In the genomic region with DNA sequence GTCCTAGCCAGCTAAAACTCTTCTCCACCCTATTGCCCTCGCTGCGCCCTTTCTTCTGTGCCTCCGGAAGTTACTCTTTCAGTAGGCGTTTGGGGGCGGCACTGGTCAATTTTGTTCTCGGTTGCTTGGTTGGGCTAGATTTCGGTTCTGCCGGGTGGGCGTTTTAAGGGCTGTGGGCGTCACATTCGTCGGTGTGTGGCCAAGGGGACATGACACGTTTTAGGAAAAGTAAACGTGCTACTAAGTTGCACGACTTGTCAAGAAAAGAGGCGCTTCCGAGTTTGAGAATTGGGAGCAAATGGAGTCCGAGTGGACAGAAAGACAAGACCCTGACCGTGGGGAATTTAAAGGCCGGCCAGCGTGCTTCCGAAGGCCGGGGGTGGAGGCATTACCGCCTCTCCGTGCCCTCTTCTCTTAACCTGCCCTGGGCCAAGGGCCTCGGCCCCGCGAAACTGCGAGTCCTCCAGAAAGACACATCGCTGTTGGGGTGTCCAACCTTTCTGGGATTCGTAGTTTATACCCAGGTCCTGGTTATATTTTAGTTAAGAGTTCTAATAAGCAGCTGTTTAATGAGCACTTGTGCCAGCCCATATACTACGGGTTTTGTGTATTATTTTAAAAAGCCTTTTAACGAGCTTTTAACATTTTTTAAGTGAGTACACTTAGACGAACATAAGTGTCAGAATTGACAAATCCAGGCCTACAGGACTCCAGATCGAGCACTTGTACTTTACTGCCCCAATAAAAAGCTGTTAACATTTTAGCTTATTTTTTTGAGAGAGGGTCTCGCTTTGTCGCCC, we compare ENCODE assay signal across 8 cellular contexts. TPM values are rescaled to one million over a fixed set of nuclear protein-coding genes. Genes with fewer than 3 reads are reported as not detected.
DNase-seq lines count a peak whose midpoint lies in the region; ATAC-seq, FAIRE-seq and TF ChIP-seq lines count a peak whose summit lies in the region.

No MANE protein-coding gene starts in this region.

- no peaks in the 10 kb centered on the region for H3K27me3 ChIP-seq in RWPE2 (ENCODE audit: insufficient read depth, poor library complexity, severe bottlenecking)
- no peaks in the 10 kb centered on the region for H3K27me3 ChIP-seq in GM12878 (replicated peaks in 1 of 2; ENCODE audit: control insufficient read depth in 2 of 2, insufficient read depth in 2 of 2, low read length in 1 of 2)
- no peaks in the 10 kb centered on the region for H3K27me3 ChIP-seq in iPS-20b (ENCODE audit: insufficient read depth, low read length)

- POLR2A ChIA-PET in GM12878 (lab: Charles Lee) = interaction anchor here (0.6 to 6.3 kb wide), 24 partner anchors 10 to 306 kb away, joined by 3 to 107 read pairs (median 4); partner anchors contain the start of genes C6orf47, CLIC1, CSNK2B and DDX39B

- BruUV-seq in GM12878 (replicated peaks; lab: Mats Ljungman, UMichigan) = TSS peak; percentile 99

- H3K4me1 ChIP-seq in RWPE2 (ENCODE audit: insufficient read depth, poor library complexity, severe bottlenecking) (no peaks in the 10 kb centered on the region), GM12878 (ENCODE audit: control insufficient read depth, insufficient read depth, low read length) (peaks cover 8% of the 10 kb centered on the region; the same call in 1 of the 2 replicates), iPS-20b (ENCODE audit: insufficient read depth, low read length) (peaks cover 5% of the 10 kb centered on the region; the same call in 1 of the 2 replicates)

- no peak for TF ChIP-seq POLR2A in GM12878 (IDR thresholded peaks at IDR 0.05; ENCODE audit: low read depth, low read length)

- no peak for TF ChIP-seq EP300 in GM12878 (IDR thresholded peaks at IDR 0.05; ENCODE audit: borderline replicate concordance in 1 of 2, control insufficient read depth in 1 of 2, low read depth in 2 of 2, low read length in 2 of 2)

- H3K36me3 ChIP-seq in RWPE2 (ENCODE audit: low read depth) (peaks cover 36% of the 10 kb centered on the region), GM12878 (ENCODE audit: control insufficient read depth in 2 of 2, insufficient read depth in 2 of 2, low read length in 1 of 2) (peaks cover 10 to 22% of the 10 kb centered on the region in 2 experiments), iPS-20b (ENCODE audit: insufficient read depth, low read depth, low read length) (peaks cover 39% of the 10 kb centered on the region)

- TF ChIP-seq RAD21 in GM12878 (IDR thresholded peaks at IDR 0.05; ENCODE audit: insufficient read depth, low read depth, low read length) = no peak

- SMC1A ChIA-PET in GM12878 (lab: Charles Lee; ENCODE audit: uncharacterized antibody, unreplicated experiment) = interaction anchor here (0.7 to 5.0 kb wide), 17 partner anchors 8 to 210 kb away, joined by 3 to 31 read pairs (median 4); partner anchors contain the start of genes AIF1, C6orf47, GPANK1 and NEU1

- WGBS in GM12878 (ENCODE audit: insufficient coverage, insufficient replicate concordance, low lambda C conversion rate, missing lambda C conversion rate) = 7% methylated on average over 37 of the region's 37 CpGs

- H3K4me3 ChIP-seq in RWPE2 (ENCODE audit: severe bottlenecking) = peak overlapping the region; percentile 93
- H3K4me3 ChIP-seq in GM12878 = peak overlapping the region; percentile 91
- H3K4me3 ChIP-seq in iPS-20b (ENCODE audit: low read length) = peak overlapping the region; percentile 98
- H3K4me3 ChIP-seq in skin epidermis = peak overlapping the region; percentile 37 to 78 (median 60)

- peak overlapping the region; percentile 75 for H3K4me2 ChIP-seq in GM12878 (ENCODE audit: control insufficient read depth, insufficient read depth)

- H3K27ac ChIP-seq in RWPE2 (ENCODE audit: poor library complexity, severe bottlenecking) (peak overlapping the region; percentile 84), GM12878 (ENCODE audit: control insufficient read depth, insufficient read depth) (peak overlapping the region; percentile 99), iPS-20b (ENCODE audit: low read length) (peak overlapping the region; percentile 81), skin epidermis (peak overlapping the region; percentile 81 to 99 (median 96))

- ATAC-seq in GM19397 (IDR thresholded peaks at IDR 0.05; ENCODE audit: unreplicated experiment) (peak; percentile 57), HG03460 (IDR thresholded peaks at IDR 0.05; ENCODE audit: unreplicated experiment) (peak; percentile 58), RWPE2 (ENCODE audit: low read depth) (peak; percentile 69), GM12878 (peak; percentile 84)

- H3K9ac ChIP-seq in GM12878 (ENCODE audit: control insufficient read depth, insufficient read depth, low read length) = peak overlapping the region; percentile 91
- H3K9ac ChIP-seq in iPS-20b (ENCODE audit: low read depth, low read length) = peak overlapping the region; percentile 83

- H3K9me3 ChIP-seq in RWPE2 (ENCODE audit: severe bottlenecking) (no peaks in the 10 kb centered on the region), GM12878 (replicated peaks; ENCODE audit: control insufficient read depth, insufficient read depth, low read length) (no peaks in the 10 kb centered on the region), iPS-20b (ENCODE audit: insufficient read depth, low read depth, low read length) (no peaks in the 10 kb centered on the region)

- DNase-seq in Daoy (ENCODE audit: low read depth) (peak; percentile 93), RWPE2 (ENCODE audit: low spot score) (peak; percentile 84), GM12878 (ENCODE audit: low read depth, low spot score) (no peak), globus pallidus (ENCODE audit: low spot score) (no peak)

- RAD21 ChIA-PET in GM12878 (lab: Charles Lee; ENCODE audit: unreplicated experiment) = interaction anchor here (0.7 to 2.5 kb wide), 14 partner anchors 8 to 210 kb away, joined by 3 to 11 read pairs (median 3); partner anchors contain the start of genes C6orf47, CLIC1, GPANK1 and NEU1

- no peaks in the 10 kb centered on the region; the same call in 1 of the 2 replicates for H4K20me1 ChIP-seq in GM12878 (ENCODE audit: control insufficient read depth, insufficient read depth)

- CTCF ChIA-PET in GM12878 (lab: Yijun Ruan, JAX) = interaction anchor here (0.6 to 3.6 kb wide), 13 partner anchors 8 to 177 kb away, joined by 3 to 19 read pairs (median 4); partner anchors contain the start of genes ABHD16A, C6orf47 and GPANK1

- in situ Hi-C loops in GM12878 (cut with MboI) = no loop called here

- intact Hi-C loops in GM12878 (cut with micrococcal nuclease; ENCODE audit: unreplicated experiment) = loop anchor here (1.0 to 2.0 kb wide), 3 partner anchors 33 to 156 kb away; partner anchors contain the start of genes ATP6V1G2, NFKBIL1 and PRRC2A

- H3K79me2 ChIP-seq in GM12878 (ENCODE audit: control insufficient read depth, insufficient read depth, low read length) = peaks cover 50% of the 10 kb centered on the region

- peak; percentile 11 for TF ChIP-seq CTCF in RWPE2 (IDR thresholded peaks at IDR 0.05; ENCODE audit: poor library complexity, severe bottlenecking)
- TF ChIP-seq CTCF in GM12878 (IDR thresholded peaks at IDR 0.05 in 2 of 3, conservative IDR thresholded peaks at IDR 0.05 in 1 of 3; ENCODE audit: control insufficient read depth in 2 of 3, extremely low read depth in 1 of 3, insufficient read depth in 1 of 3, low read depth in 3 of 3, low read length in 3 of 3) = peak in 1 of 3 experiments; percentile 29; a peak in 2 of 6 replicates

- FAIRE-seq in GM12878 (lab: Jason Lieb, UNC) = peak; percentile 96

- peak overlapping the region; percentile 87 for H2AFZ ChIP-seq in GM12878 (ENCODE audit: control insufficient read depth, low read depth, low read length)

RNA-seq across cellular contexts. Expression of gene BAG6, which starts 0.7 kb away (rescaled TPM):
- total RNA-seq in Daoy (2014; rRNA removed; shearing (Covaris generic)) = 256 and 287 TPM in 2 replicates
- total RNA-seq in GM12878 (2013; cell fraction: nucleolus; rRNA removed) = 106 and 123 TPM in 2 replicates
- total RNA-seq in GM12878 (2014; rRNA removed) (91.4 and 120 TPM in 2 replicates), GM12878 (2014; rRNA removed; fragmentation: Illumina TruSeq; extraction: Trizol) (43.3 and 50.0 TPM in 2 replicates), GM12878 (2021) (249 and 253 TPM in 2 replicates)
- 155 TPM for polyA plus RNA-seq in GM12878 (2011; ENCODE audit: low read depth)
- polyA plus RNA-seq in GM12878 (2011; rRNA removed) (34.2 and 51.1 TPM in 2 replicates), GM12878 (2014; fragmentation: Illumina TruSeq; extraction: Trizol) (81.3 and 119 TPM in 2 replicates), GM12878 (2014; fragmentation: Nextera tagmentation; extraction: Ambion mirVana) (10 to 100 TPM; 27.8 to 39.1 TPM), GM12878 (2014; rRNA removed) (115 and 134 TPM in 2 replicates), GM12878 (2016; fragmentation: Nextera tagmentation; extraction: Ambion mirVana) (100 to 1,000 TPM in 1 of 2 experiments, 10 to 100 TPM in 1; 98.4 to 112 TPM)
- 84.9 and 85.5 TPM in 2 replicates for polyA plus RNA-seq in GM12878 (2011; cell fraction: cytosol; rRNA removed)
- 305 and 365 TPM in 2 replicates for polyA plus RNA-seq in GM12878 (2011; cell fraction: nucleus; rRNA removed)
- 201 and 271 TPM in 2 replicates for polyA plus RNA-seq in GM12878 (2012)
- 76.3 and 111 TPM in 2 replicates for polyA minus RNA-seq in GM12878 (2011; rRNA and poly(A)+ RNA removed)
- 88.9 and 90.3 TPM in 2 replicates for polyA minus RNA-seq in GM12878 (2011; cell fraction: cytosol; rRNA and poly(A)+ RNA removed)
- polyA minus RNA-seq in GM12878 (2011; cell fraction: nucleus; rRNA and poly(A)+ RNA removed) = 66.6 and 108 TPM in 2 replicates

RNA-seq across cellular contexts. Expression of gene APOM, which starts 2.6 kb away (rescaled TPM):
- 0.18 and 1.4 TPM in 2 replicates for total RNA-seq in Daoy (2014; rRNA removed; shearing (Covaris generic))
- 1.1 TPM in 1 of 2 replicates, not detected in the other for total RNA-seq in GM12878 (2013; cell fraction: nucleolus; rRNA removed)
- 4.4 and 6.1 TPM in 2 replicates for total RNA-seq in GM12878 (2014; rRNA removed)
- total RNA-seq in GM12878 (2014; rRNA removed; fragmentation: Illumina TruSeq; extraction: Trizol) = 4.0 and 4.6 TPM in 2 replicates
- 3.8 and 4.1 TPM in 2 replicates for total RNA-seq in GM12878 (2021)
- polyA plus RNA-seq in GM12878 (2011; ENCODE audit: low read depth) = 4.9 TPM
- 4.8 and 7.9 TPM in 2 replicates for polyA plus RNA-seq in GM12878 (2011; rRNA removed)
- polyA plus RNA-seq in GM12878 (2011; cell fraction: cytosol; rRNA removed) = 10.6 and 12.1 TPM in 2 replicates
- polyA plus RNA-seq in GM12878 (2011; cell fraction: nucleus; rRNA removed) = 5.7 and 8.1 TPM in 2 replicates
- 4.7 and 5.8 TPM in 2 replicates for polyA plus RNA-seq in GM12878 (2012)
- polyA plus RNA-seq in GM12878 (2014; fragmentation: Illumina TruSeq; extraction: Trizol) = 5.2 and 8.2 TPM in 2 replicates
- 10 to 100 TPM; 11.8 to 14.1 TPM for polyA plus RNA-seq in GM12878 (2014; fragmentation: Nextera tagmentation; extraction: Ambion mirVana)
- polyA plus RNA-seq in GM12878 (2014; rRNA removed) = 6.5 and 7.5 TPM in 2 replicates
- 1 to 10 TPM; 5.6 to 6.6 TPM for polyA plus RNA-seq in GM12878 (2016; fragmentation: Nextera tagmentation; extraction: Ambion mirVana)
- 4.4 and 4.7 TPM in 2 replicates for polyA minus RNA-seq in GM12878 (2011; rRNA and poly(A)+ RNA removed)
- 1.1 and 1.9 TPM in 2 replicates for polyA minus RNA-seq in GM12878 (2011; cell fraction: cytosol; rRNA and poly(A)+ RNA removed)
- 0.96 and 0.97 TPM in 2 replicates for polyA minus RNA-seq in GM12878 (2011; cell fraction: nucleus; rRNA and poly(A)+ RNA removed)

RNA-seq across cellular contexts. Expression of gene C6orf47, which starts 7.5 kb away (rescaled TPM):
- total RNA-seq in Daoy (2014; rRNA removed; shearing (Covaris generic)) = 15.9 and 18.0 TPM in 2 replicates
- 16.8 and 17.6 TPM in 2 replicates for total RNA-seq in GM12878 (2013; cell fraction: nucleolus; rRNA removed)
- total RNA-seq in GM12878 (2014; rRNA removed) (20.4 and 21.6 TPM in 2 replicates), GM12878 (2014; rRNA removed; fragmentation: Illumina TruSeq; extraction: Trizol) (16.2 and 16.5 TPM in 2 replicates), GM12878 (2021) (16.1 and 17.4 TPM in 2 replicates)
- 6.6 TPM for polyA plus RNA-seq in GM12878 (2011; ENCODE audit: low read depth)
- polyA plus RNA-seq in GM12878 (2011; rRNA removed) (8.0 and 8.1 TPM in 2 replicates), GM12878 (2014; fragmentation: Illumina TruSeq; extraction: Trizol) (8.2 and 13.4 TPM in 2 replicates), GM12878 (2014; fragmentation: Nextera tagmentation; extraction: Ambion mirVana) (under 1 TPM in 1 of 2 experiments, not detected in 1; 0.16 TPM), GM12878 (2014; rRNA removed) (18.6 and 19.3 TPM in 2 replicates), GM12878 (2016; fragmentation: Nextera tagmentation; extraction: Ambion mirVana) (10 to 100 TPM; 17.3 to 20.1 TPM)
- polyA plus RNA-seq in GM12878 (2011; cell fraction: cytosol; rRNA removed) = 7.9 and 10.2 TPM in 2 replicates
- 6.9 and 9.0 TPM in 2 replicates for polyA plus RNA-seq in GM12878 (2011; cell fraction: nucleus; rRNA removed)
- 13.4 and 14.9 TPM in 2 replicates for polyA plus RNA-seq in GM12878 (2012)
- polyA minus RNA-seq in GM12878 (2011; rRNA and poly(A)+ RNA removed) = 6.9 and 15.1 TPM in 2 replicates
- polyA minus RNA-seq in GM12878 (2011; cell fraction: cytosol; rRNA and poly(A)+ RNA removed) = 3.6 and 4.4 TPM in 2 replicates
- polyA minus RNA-seq in GM12878 (2011; cell fraction: nucleus; rRNA and poly(A)+ RNA removed) = 12.0 and 16.6 TPM in 2 replicates

RNA-seq across cellular contexts. Expression of gene GPANK1, which starts 11.7 kb away (rescaled TPM):
- 32.9 and 40.2 TPM in 2 replicates for total RNA-seq in Daoy (2014; rRNA removed; shearing (Covaris generic))
- 18.5 and 19.3 TPM in 2 replicates for total RNA-seq in GM12878 (2013; cell fraction: nucleolus; rRNA removed)
- total RNA-seq in GM12878 (2014; rRNA removed) (11.3 and 11.7 TPM in 2 replicates), GM12878 (2014; rRNA removed; fragmentation: Illumina TruSeq; extraction: Trizol) (16.2 and 17.1 TPM in 2 replicates), GM12878 (2021) (17.1 and 17.9 TPM in 2 replicates)
- 7.9 TPM for polyA plus RNA-seq in GM12878 (2011; ENCODE audit: low read depth)
- polyA plus RNA-seq in GM12878 (2011; rRNA removed) (14.7 and 14.8 TPM in 2 replicates), GM12878 (2014; fragmentation: Illumina TruSeq; extraction: Trizol) (23.9 and 30.5 TPM in 2 replicates), GM12878 (2014; fragmentation: Nextera tagmentation; extraction: Ambion mirVana) (10 to 100 TPM; 11.9 to 13.0 TPM), GM12878 (2014; rRNA removed) (19.5 and 20.1 TPM in 2 replicates), GM12878 (2016; fragmentation: Nextera tagmentation; extraction: Ambion mirVana) (10 to 100 TPM; 36.0 to 36.3 TPM)
- polyA plus RNA-seq in GM12878 (2011; cell fraction: cytosol; rRNA removed) = 20.3 and 20.7 TPM in 2 replicates
- polyA plus RNA-seq in GM12878 (2011; cell fraction: nucleus; rRNA removed) = 14.7 and 15.8 TPM in 2 replicates
- 16.4 TPM in 2 replicates for polyA plus RNA-seq in GM12878 (2012)
- polyA minus RNA-seq in GM12878 (2011; rRNA and poly(A)+ RNA removed) = 5.7 and 11.7 TPM in 2 replicates
- polyA minus RNA-seq in GM12878 (2011; cell fraction: cytosol; rRNA and poly(A)+ RNA removed) = 1.9 and 6.3 TPM in 2 replicates
- 8.6 and 13.2 TPM in 2 replicates for polyA minus RNA-seq in GM12878 (2011; cell fraction: nucleus; rRNA and poly(A)+ RNA removed)

RNA-seq across cellular contexts. Expression of gene CSNK2B, which starts 12.8 kb away (rescaled TPM):
- 328 and 376 TPM in 2 replicates for total RNA-seq in Daoy (2014; rRNA removed; shearing (Covaris generic))
- 106 and 134 TPM in 2 replicates for total RNA-seq in GM12878 (2013; cell fraction: nucleolus; rRNA removed)
- 271 and 286 TPM in 2 replicates for total RNA-seq in GM12878 (2014; rRNA removed)
- total RNA-seq in GM12878 (2014; rRNA removed; fragmentation: Illumina TruSeq; extraction: Trizol) = 189 and 205 TPM in 2 replicates
- 203 and 229 TPM in 2 replicates for total RNA-seq in GM12878 (2021)
- polyA plus RNA-seq in GM12878 (2011; ENCODE audit: low read depth) = 266 TPM
- polyA plus RNA-seq in GM12878 (2011; rRNA removed) = 27.1 and 56.3 TPM in 2 replicates
- polyA plus RNA-seq in GM12878 (2011; cell fraction: cytosol; rRNA removed) = 116 and 178 TPM in 2 replicates
- polyA plus RNA-seq in GM12878 (2011; cell fraction: nucleus; rRNA removed) = 147 and 153 TPM in 2 replicates
- polyA plus RNA-seq in GM12878 (2012) = 279 and 302 TPM in 2 replicates
- 371 and 380 TPM in 2 replicates for polyA plus RNA-seq in GM12878 (2014; fragmentation: Illumina TruSeq; extraction: Trizol)
- 100 to 1,000 TPM; 286 to 361 TPM for polyA plus RNA-seq in GM12878 (2014; fragmentation: Nextera tagmentation; extraction: Ambion mirVana)
- polyA plus RNA-seq in GM12878 (2014; rRNA removed) = 118 and 150 TPM in 2 replicates
- 100 to 1,000 TPM; 380 to 405 TPM for polyA plus RNA-seq in GM12878 (2016; fragmentation: Nextera tagmentation; extraction: Ambion mirVana)
- polyA minus RNA-seq in GM12878 (2011; rRNA and poly(A)+ RNA removed) = 142 and 149 TPM in 2 replicates
- polyA minus RNA-seq in GM12878 (2011; cell fraction: cytosol; rRNA and poly(A)+ RNA removed) = 76.6 and 76.8 TPM in 2 replicates
- polyA minus RNA-seq in GM12878 (2011; cell fraction: nucleus; rRNA and poly(A)+ RNA removed) = 29.1 and 40.5 TPM in 2 replicates

Comparison
In these comparisons a context has a peak if more than half of its experiments do, and no peak if none do; other contexts are left out.
1. DNase-seq: peak in Daoy (single experiment) and RWPE2 (single experiment); none in GM12878 (single experiment) and globus pallidus (single experiment).
2. Peak in every context shown above with its lines, with median percentiles within 50 percentile points of each other: ATAC-seq, H3K27ac ChIP-seq and H3K4me3 ChIP-seq.